ENCODE assay signal across 14 cellular contexts in the genomic region with DNA sequence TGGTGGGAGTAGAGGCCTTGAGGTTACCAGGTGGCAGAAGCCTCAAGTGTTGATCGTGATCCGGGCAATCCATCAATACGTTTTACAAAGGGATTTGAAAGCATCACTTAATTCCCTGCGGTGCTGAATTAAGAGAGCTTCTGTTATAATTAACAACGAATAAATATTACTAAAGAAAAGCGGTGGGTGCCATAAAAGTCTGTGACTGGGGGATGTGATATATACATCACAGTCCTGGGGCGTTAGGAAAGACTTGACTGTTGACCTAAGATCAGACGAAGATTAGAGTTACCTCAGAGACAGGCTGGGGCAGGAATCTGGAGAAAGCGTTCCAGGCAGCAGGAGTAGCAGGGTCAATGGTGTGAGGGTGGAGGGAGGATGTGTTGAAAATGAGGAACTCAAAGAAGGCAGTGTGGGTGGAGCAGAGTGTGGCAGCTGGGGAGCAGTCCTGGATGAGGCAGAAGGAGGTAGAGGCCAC. TPM values are rescaled to one million over a fixed set of nuclear protein-coding genes. Genes with fewer than 3 reads are reported as not detected.
DNase-seq lines count a peak whose midpoint lies in the region; ATAC-seq, FAIRE-seq and TF ChIP-seq lines count a peak whose summit lies in the region.
"Had no signal": no experiment of that assay in that cellular context is flagged by ENCODE, and none has a peak within 500 bp of the region (broad histone marks: within the 10 kb centered on the region; RNA-seq: fewer than 3 reads in every experiment).

No MANE protein-coding gene starts in this region.

- DNase-seq in GM12891 (ENCODE audit: insufficient read length, low spot score) (no peak), NCI-H2081 treated with DMSO at 0.1 percent for 48 hours (lab: John Stamatoyannopoulos, UW) (peak; percentile 58), SKM-1 (lab: John Stamatoyannopoulos, UW; ENCODE audit: unreplicated experiment) (peak; percentile 78), iPS-NIHi7 (ENCODE audit: extremely low spot score) (peak; percentile 67), A673 (ENCODE audit: low spot score) (no peak), kidney glomerular epithelial cell (lab: John Stamatoyannopoulos, UW) (no peak), esophagus squamous epithelium (lab: John Stamatoyannopoulos, UW) (no peak)
- DNase-seq: activated CD4-positive, CD25-positive, alpha-beta regulatory T cell treated with anti-CD3 and anti-CD28 coated beads, Interleukin-2, amount 50 U/mL, for 72 hours; activated naive CD4-positive, alpha-beta T cell; CD4-positive, alpha-beta T cell; Peyer's patch; spleen; stimulated activated CD8-positive, alpha-beta memory T cell treated with anti-CD3 and anti-CD28 coated beads, Interleukin-4, amount 100 ng/mL, for 48 hours had no signal

- H3K4me3 ChIP-seq in A673 (ENCODE audit: low read depth, low read length, poor library complexity, severe bottlenecking) (no peak overlapping the region), esophagus squamous epithelium (no peak overlapping the region)
- H3K4me3 ChIP-seq: Peyer's patch, spleen had no signal

- FAIRE-seq in GM12891 (lab: Jason Lieb, UNC), result no peak

- TF ChIP-seq POLR2A in GM12891 (IDR thresholded peaks at IDR 0.05; ENCODE audit: low read depth, low read length) (no peak), esophagus squamous epithelium (IDR thresholded peaks at IDR 0.05) (no peak)

- 13 to 29% methylated on average over 9 of the region's 9 CpGs for WGBS in esophagus squamous epithelium, 2 donors

- H3K9me3 ChIP-seq in A673 (ENCODE audit: low read depth, low read length, poor library complexity, severe bottlenecking), result no peaks in the 10 kb centered on the region
- no peaks in the 10 kb centered on the region for H3K9me3 ChIP-seq in esophagus squamous epithelium
- H3K9me3 ChIP-seq: Peyer's patch, spleen had no signal

- H3K27me3 ChIP-seq in A673 (replicated peaks; ENCODE audit: insufficient read depth, low read depth, low read length, poor library complexity), result no peaks in the 10 kb centered on the region
- H3K27me3 ChIP-seq in esophagus squamous epithelium, result no peaks in the 10 kb centered on the region
- H3K27me3 ChIP-seq: Peyer's patch, spleen had no signal

- H3K27ac ChIP-seq in A673 (ENCODE audit: low read depth, low read length, poor library complexity, severe bottlenecking) (no peak overlapping the region), esophagus squamous epithelium (no peak overlapping the region)
- H3K27ac ChIP-seq: Peyer's patch, spleen had no signal

- POLR2A ChIA-PET in A673 (lab: Charles Lee; ENCODE audit: low non-redundant PET), result no interaction called here

- intact Hi-C loops in A673 (cut with micrococcal nuclease; ENCODE audit: unreplicated experiment) (no loop called here), esophagus squamous epithelium (cut with DNase I) (no loop called here)

- no TSS peak for BruUV-seq in A673 (replicated peaks; lab: Mats Ljungman, UMichigan)

- H3K4me1 ChIP-seq in A673 (ENCODE audit: insufficient read depth, low read length, poor library complexity, severe bottlenecking), result no peaks in the 10 kb centered on the region
- peaks cover 0 to 14% (median 0%) of the 10 kb centered on the region in 3 donors for H3K4me1 ChIP-seq in esophagus squamous epithelium

- CTCF ChIA-PET in A673 (lab: Charles Lee), result no interaction called here

- TF ChIP-seq CTCF in A673 (conservative IDR thresholded peaks at IDR 0.05; ENCODE audit: low read depth, low read length) (no peak), esophagus squamous epithelium (IDR thresholded peaks at IDR 0.05) (no peak)

- ATAC-seq in HG03432 (IDR thresholded peaks at IDR 0.05; ENCODE audit: unreplicated experiment), result no peak

- H3K36me3 ChIP-seq in A673 (ENCODE audit: insufficient read depth, low read length, poor library complexity, severe bottlenecking) (no peaks in the 10 kb centered on the region), esophagus squamous epithelium (no peaks in the 10 kb centered on the region)
- H3K36me3 ChIP-seq: Peyer's patch, spleen had no signal

TF ChIP-seq in GM12891, 5 proteins besides CTCF, POLR2A, EP300 and RAD21:
- TF ChIP-seq SPI1 (IDR thresholded peaks at IDR 0.05; ENCODE audit: low read depth, low read length) (peak; percentile 52), PAX5 (IDR thresholded peaks at IDR 0.05; ENCODE audit: insufficient read depth, low read length, severe bottlenecking) (no peak), POU2F2 (IDR thresholded peaks at IDR 0.05; ENCODE audit: low read depth, low read length) (no peak), POLR2AphosphoS5 (IDR thresholded peaks at IDR 0.05; ENCODE audit: low read depth, low read length) (no peak), TAF1 (IDR thresholded peaks at IDR 0.05; ENCODE audit: low read depth, low read length) (no peak)

RNA-seq across cellular contexts. Expression of a gene that starts 6.7 kb away (rescaled TPM):
- 9.7 TPM for polyA plus RNA-seq in GM12891 (2012; ENCODE audit: low read depth, missing spikeins)
- total RNA-seq in A673 (2021), result 2.2 and 5.4 TPM in 2 replicates
- 1 to 10 TPM; 3.4 to 5.1 (median 3.9) TPM for total RNA-seq in esophagus squamous epithelium

RNA-seq across cellular contexts. Expression of a gene that starts 49.7 kb away (rescaled TPM):
- polyA plus RNA-seq in GM12891 (2012; ENCODE audit: low read depth, missing spikeins), result 6.4 TPM
- 0.81 and 1.1 TPM in 2 replicates for total RNA-seq in A673 (2021)
- 1 to 10 TPM; 1.9 to 5.3 (median 2.5) TPM for total RNA-seq in esophagus squamous epithelium

Comparison
In these comparisons a context has a peak if more than half of its experiments do, and no peak if none do; other contexts are left out.
1. DNase-seq: peak in NCI-H2081 treated with DMSO at 0.1 percent for 48 hours (single experiment), SKM-1 (single experiment) and iPS-NIHi7 (single experiment); none in GM12891 (single experiment), A673 (single experiment), kidney glomerular epithelial cell (single experiment) and esophagus squamous epithelium (single experiment).